ENCODE assay signal across 30 cellular contexts in genomic region chr1:119516680-119517079, GRCh38. TPM values are rescaled to one million over a fixed set of nuclear protein-coding genes. Genes with fewer than 3 reads are reported as not detected.
A peak's percentile ranks its signal among the peaks of the same experiment; 100 is the strongest.
DNase-seq lines count a peak whose midpoint lies in the region; ATAC-seq and TF ChIP-seq lines count a peak whose summit lies in the region.
"Had no signal": no experiment of that assay in that cellular context is flagged by ENCODE, and none has a peak within 500 bp of the region (broad histone marks: within the 10 kb centered on the region; RNA-seq: fewer than 3 reads in every experiment).

No MANE protein-coding gene starts in this region.

- no peaks in the 10 kb centered on the region for H3K9me3 ChIP-seq in PC-3 (ENCODE audit: low read length)
- H3K9me3 ChIP-seq in esophagus muscularis mucosa, result no peaks in the 10 kb centered on the region
- no peaks in the 10 kb centered on the region for H3K9me3 ChIP-seq in mucosa of descending colon
- H3K9me3 ChIP-seq: SJSA1, vagina had no signal

- H3K4me1 ChIP-seq in GM23338 (ENCODE audit: insufficient read depth) (no peaks in the 10 kb centered on the region), PC-3 (ENCODE audit: insufficient read depth, low read length) (no peaks in the 10 kb centered on the region), esophagus muscularis mucosa (no peaks in the 10 kb centered on the region), mucosa of descending colon (ENCODE audit: low read depth) (no peaks in the 10 kb centered on the region)
- H3K4me1 ChIP-seq: SJSA1, vagina had no signal

- H3F3A ChIP-seq in GM23338 (replicated peaks; ENCODE audit: low read depth) (no peaks in the 10 kb centered on the region), PC-3 (ENCODE audit: low read length, unreplicated experiment) (no peaks in the 10 kb centered on the region)

- BruUV-seq in PC-3 (replicated peaks; lab: Mats Ljungman, UMichigan), result no TSS peak

- H3K36me3 Mint-ChIP-seq in GM23338 (ENCODE audit: low read depth), result no peaks in the 10 kb centered on the region
- H3K36me3 Mint-ChIP-seq: activated CD8-positive, alpha-beta memory T cell treated with anti-CD3 and anti-CD28 coated beads, Interleukin-2, amount 10 ng/mL, durations not matched to agents 7 days and 5 days; activated naive CD4-positive, alpha-beta T cell treated with anti-CD3 and anti-CD28 coated beads, Interleukin-2, amount 50 U/mL, for 72 hours; CD8-positive, alpha-beta T cell; naive thymus-derived CD8-positive, alpha-beta T cell; stimulated activated memory B cell treated with anti-CD40 and anti-IgM and Interleukin-4, amounts not matched to agents 10 μg/mL and 1 μg/mL and 100 μg/mL, for 72 hours had no signal

- H3K36me3 ChIP-seq in GM23338 (ENCODE audit: insufficient read depth) (no peaks in the 10 kb centered on the region), PC-3 (ENCODE audit: low read depth, low read length) (no peaks in the 10 kb centered on the region), esophagus muscularis mucosa (no peaks in the 10 kb centered on the region), mucosa of descending colon (ENCODE audit: low read depth) (no peaks in the 10 kb centered on the region)
- H3K36me3 ChIP-seq: SJSA1, vagina had no signal

- intact Hi-C loops in PC-3 (cut with micrococcal nuclease) (no loop called here), esophagus muscularis mucosa (cut with DNase I) (no loop called here), mucosa of descending colon (cut with DNase I, micrococcal nuclease) (no loop called here)

- H3K9me2 ChIP-seq in GM23338 (ENCODE audit: insufficient read depth) (no peaks in the 10 kb centered on the region), PC-3 (replicated peaks; ENCODE audit: low read length) (no peaks in the 10 kb centered on the region)

- H3K4me3 Mint-ChIP-seq in GM23338, result no peak overlapping the region
- H3K4me3 Mint-ChIP-seq: activated CD4-positive, alpha-beta T cell treated with anti-CD3 and anti-CD28 coated beads, Interleukin-2, amount 10 ng/mL, durations not matched to agents 24 days and 14 days; activated CD8-positive, alpha-beta memory T cell treated with anti-CD3 and anti-CD28 coated beads, Interleukin-2, amount 10 ng/mL, durations not matched to agents 7 days and 5 days; CD8-positive, alpha-beta T cell; naive thymus-derived CD8-positive, alpha-beta T cell; stimulated activated memory B cell treated with anti-CD40 and anti-IgM and Interleukin-4, amounts not matched to agents 10 μg/mL and 1 μg/mL and 100 μg/mL, for 72 hours had no signal

- H3K27ac Mint-ChIP-seq in GM23338, result no peak overlapping the region
- H3K27ac Mint-ChIP-seq: activated CD4-positive, alpha-beta T cell treated with anti-CD3 and anti-CD28 coated beads, Interleukin-2, amount 10 ng/mL, durations not matched to agents 24 days and 14 days; activated CD8-positive, alpha-beta memory T cell treated with anti-CD3 and anti-CD28 coated beads, Interleukin-2, amount 10 ng/mL, durations not matched to agents 7 days and 5 days; activated naive CD4-positive, alpha-beta T cell treated with anti-CD3 and anti-CD28 coated beads, Interleukin-2, amount 50 U/mL, for 72 hours; CD8-positive, alpha-beta T cell; naive thymus-derived CD8-positive, alpha-beta T cell; stimulated activated memory B cell treated with anti-CD40 and anti-IgM and Interleukin-4, amounts not matched to agents 10 μg/mL and 1 μg/mL and 100 μg/mL, for 72 hours had no signal

- H2AFZ ChIP-seq in GM23338, result no peak overlapping the region
- H2AFZ ChIP-seq in PC-3 (ENCODE audit: low read length), result no peak overlapping the region

- no peak for TF ChIP-seq EP300 in esophagus muscularis mucosa (IDR thresholded peaks at IDR 0.05)

- H3K27ac ChIP-seq in GM23338 (ENCODE audit: low read depth) (no peak overlapping the region), PC-3 (ENCODE audit: low read length) (no peak overlapping the region), esophagus muscularis mucosa (replicated peaks in 1 of 4) (no peak overlapping the region)
- H3K27ac ChIP-seq: dorsolateral prefrontal cortex, epithelial cell of prostate, KMS-11, SJSA1, vagina had no signal

- no peaks in the 10 kb centered on the region for H3K4me1 Mint-ChIP-seq in GM23338
- H3K4me1 Mint-ChIP-seq: activated CD4-positive, alpha-beta T cell treated with anti-CD3 and anti-CD28 coated beads, Interleukin-2, amount 10 ng/mL, durations not matched to agents 24 days and 14 days; activated CD8-positive, alpha-beta memory T cell treated with anti-CD3 and anti-CD28 coated beads, Interleukin-2, amount 10 ng/mL, durations not matched to agents 7 days and 5 days; naive thymus-derived CD8-positive, alpha-beta T cell; stimulated activated memory B cell treated with anti-CD40 and anti-IgM and Interleukin-4, amounts not matched to agents 10 μg/mL and 1 μg/mL and 100 μg/mL, for 72 hours had no signal

- CTCF ChIA-PET in PC-3 (lab: Charles Lee), result no interaction called here

- peaks cover 2% of the 10 kb centered on the region; the same call in 1 of the 3 replicates for H3K9me3 Mint-ChIP-seq in GM23338
- H3K9me3 Mint-ChIP-seq: activated CD4-positive, alpha-beta T cell treated with anti-CD3 and anti-CD28 coated beads, Interleukin-2, amount 10 ng/mL, durations not matched to agents 24 days and 14 days; activated naive CD4-positive, alpha-beta T cell treated with anti-CD3 and anti-CD28 coated beads, Interleukin-2, amount 50 U/mL, for 72 hours; CD8-positive, alpha-beta T cell; stimulated activated memory B cell treated with anti-CD40 and anti-IgM and Interleukin-4, amounts not matched to agents 10 μg/mL and 1 μg/mL and 100 μg/mL, for 72 hours had no signal

- H3K27me3 ChIP-seq in GM23338 (ENCODE audit: insufficient read depth) (no peaks in the 10 kb centered on the region), PC-3 (ENCODE audit: low read length) (peaks cover 26% of the 10 kb centered on the region), esophagus muscularis mucosa (no peaks in the 10 kb centered on the region)
- H3K27me3 ChIP-seq: dorsolateral prefrontal cortex, SJSA1, vagina had no signal

- no peak overlapping the region for H3K4me2 ChIP-seq in GM23338
- H3K4me2 ChIP-seq in PC-3 (ENCODE audit: low read length), result no peak overlapping the region
- H3K4me2 ChIP-seq: KMS-11, smooth muscle cell had no signal

- no peak overlapping the region for H3K9ac ChIP-seq in PC-3 (ENCODE audit: low read length)
- H3K9ac ChIP-seq: KMS-11 had no signal

- H4K20me1 ChIP-seq in GM23338 (replicated peaks; ENCODE audit: insufficient read depth) (no peaks in the 10 kb centered on the region), PC-3 (ENCODE audit: low read length) (no peaks in the 10 kb centered on the region)

- no peak for TF ChIP-seq POLR2A in esophagus muscularis mucosa (IDR thresholded peaks at IDR 0.05; ENCODE audit: low read depth)

- 87% methylated on average over 5 of the region's 5 CpGs for WGBS in esophagus muscularis mucosa

- peak; percentile 75 for DNase-seq in GM23338 (ENCODE audit: low spot score)
- DNase-seq in PC-3, result no peak
- peak; percentile 75 for DNase-seq in esophagus muscularis mucosa (ENCODE audit: extremely low spot score)
- DNase-seq in mucosa of descending colon, result no peak
- no peak for DNase-seq in activated T-cell treated with anti-CD3 and anti-CD28 coated beads, Interleukin-2, amount 50 U/mL, for 48 hours
- DNase-seq in activated naive CD4-positive, alpha-beta T cell treated with anti-CD3 and anti-CD28 coated beads, Interleukin-2, amount 50 U/mL, for 16 hours, result no peak
- DNase-seq: activated CD4-positive, alpha-beta T cell treated with anti-CD3 and anti-CD28 coated beads, Interleukin-2, amount 10 ng/mL, durations not matched to agents 24 days and 14 days; activated CD8-positive, alpha-beta memory T cell treated with anti-CD3 and anti-CD28 coated beads, Interleukin-2, amount 10 ng/mL, durations not matched to agents 7 days and 5 days; CD8-positive, alpha-beta T cell; dorsolateral prefrontal cortex; foreskin fibroblast; HCEC 1CT; hippocampal formation; kidney glomerular epithelial cell; naive thymus-derived CD8-positive, alpha-beta T cell; NCI-H1930; NCI-H345; retina had no signal

- TF ChIP-seq CTCF in GM23338 (conservative IDR thresholded peaks at IDR 0.05; ENCODE audit: low read depth in 2 of 2) (peak; percentile 19 to 56; a peak in 3 of 4 replicates), PC-3 (conservative IDR thresholded peaks at IDR 0.05; ENCODE audit: low read depth, low read length) (0 out of 2 replicates have a peak, but pooled peaks have one; percentile 9), esophagus muscularis mucosa (IDR thresholded peaks at IDR 0.05) (no peak), mucosa of descending colon (IDR thresholded peaks at IDR 0.05) (no peak)

- peaks cover 2% of the 10 kb centered on the region for H3K27me3 Mint-ChIP-seq in GM23338 (ENCODE audit: insufficient read depth, low read depth, poor library complexity)
- H3K27me3 Mint-ChIP-seq: activated CD4-positive, alpha-beta T cell treated with anti-CD3 and anti-CD28 coated beads, Interleukin-2, amount 10 ng/mL, durations not matched to agents 24 days and 14 days; activated CD8-positive, alpha-beta memory T cell treated with anti-CD3 and anti-CD28 coated beads, Interleukin-2, amount 10 ng/mL, durations not matched to agents 7 days and 5 days; stimulated activated memory B cell treated with anti-CD40 and anti-IgM and Interleukin-4, amounts not matched to agents 10 μg/mL and 1 μg/mL and 100 μg/mL, for 72 hours had no signal

- ATAC-seq in GM23338 (peak; percentile 92), PC-3 (no peak), mucosa of descending colon (peak; percentile 47), HG03159 (IDR thresholded peaks at IDR 0.05; ENCODE audit: unreplicated experiment) (no peak)
- ATAC-seq: activated CD8-positive, alpha-beta memory T cell treated with anti-CD3 and anti-CD28 coated beads, Interleukin-2, amount 10 ng/mL, durations not matched to agents 7 days and 5 days; activated naive CD4-positive, alpha-beta T cell treated with anti-CD3 and anti-CD28 coated beads, Interleukin-2, amount 50 U/mL, for 72 hours; CD8-positive, alpha-beta T cell; naive thymus-derived CD8-positive, alpha-beta T cell; Panc1; stimulated activated memory B cell treated with anti-CD40 and anti-IgM and Interleukin-4, amounts not matched to agents 10 μg/mL and 1 μg/mL and 100 μg/mL, for 72 hours had no signal

- H3K4me3 ChIP-seq in GM23338 (no peak overlapping the region), PC-3 (ENCODE audit: low read length) (no peak overlapping the region), esophagus muscularis mucosa (no peak overlapping the region), mucosa of descending colon (no peak overlapping the region)
- H3K4me3 ChIP-seq: dorsolateral prefrontal cortex, SJSA1, smooth muscle cell, vagina had no signal

- H3K79me2 ChIP-seq in GM23338 (replicated peaks; ENCODE audit: insufficient read depth) (no peaks in the 10 kb centered on the region), PC-3 (ENCODE audit: low read length) (no peaks in the 10 kb centered on the region)

- POLR2A ChIA-PET in PC-3 (lab: Charles Lee; ENCODE audit: unreplicated experiment), result no interaction called here

TF ChIP-seq in GM23338, 12 proteins besides CTCF, POLR2A, EP300 and RAD21 (continues in another document):
- TF ChIP-seq JUNB (IDR thresholded peaks at IDR 0.05; ENCODE audit: unreplicated experiment) (no peak), EZH2 (IDR thresholded peaks at IDR 0.05; ENCODE audit: low read depth, unreplicated experiment) (no peak)

RNA-seq across cellular contexts. Expression of gene HSD3B1, which starts 9.7 kb away (rescaled TPM):
- not detected in 2 replicates for total RNA-seq in GM23338 (2014; rRNA removed; shearing (Covaris generic))
- polyA plus RNA-seq in GM23338 (2016; fragmentation: Nextera tagmentation; extraction: Ambion mirVana), result not detected in 2 replicates
- total RNA-seq in PC-3 (2014; rRNA removed) (not detected in 2 replicates), esophagus muscularis mucosa (not detected), mucosa of descending colon (under 1 TPM in 2 of 3 donors, not detected in 1; 0.41 to 0.48 TPM)
- total RNA-seq: activated CD4-positive, alpha-beta T cell treated with anti-CD3 and anti-CD28 coated beads, Interleukin-2, amount 10 ng/mL, durations not matched to agents 24 days and 14 days; activated CD8-positive, alpha-beta memory T cell treated with anti-CD3 and anti-CD28 coated beads, Interleukin-2, amount 10 ng/mL, durations not matched to agents 7 days and 5 days; activated naive CD4-positive, alpha-beta T cell treated with anti-CD3 and anti-CD28 coated beads, Interleukin-2, amount 50 U/mL, for 72 hours; CD8-positive, alpha-beta T cell; dorsolateral prefrontal cortex; naive thymus-derived CD8-positive, alpha-beta T cell; osteoblast; SJSA1; T-helper 1 cell treated with Interleukin-12 subunit alpha and Interleukin-12 subunit beta and Interleukin-4 antibody, amounts not matched to agents 30 ng/mL and 1 ng/mL, for 36 hours; temporal lobe; vagina had no signal
- polyA plus RNA-seq: naive thymus-derived CD8-positive, alpha-beta T cell had no signal

Comparison
In these comparisons a context has a peak if more than half of its experiments do, and no peak if none do; other contexts are left out.
1. ATAC-seq: peak in GM23338 (single experiment) and mucosa of descending colon (single experiment); none in PC-3 (single experiment) and HG03159 (single experiment).
2. DNase-seq: peak in GM23338 (single experiment) and esophagus muscularis mucosa (single experiment); none in PC-3 (single experiment), mucosa of descending colon (0 of 3), activated T-cell treated with anti-CD3 and anti-CD28 coated beads, Interleukin-2, amount 50 U/mL, for 48 hours (0 of 2) and activated naive CD4-positive, alpha-beta T cell treated with anti-CD3 and anti-CD28 coated beads, Interleukin-2, amount 50 U/mL, for 16 hours (single experiment).
3. CTCF ChIP-seq: peak in GM23338 (2 of 2) and PC-3 (single experiment); none in esophagus muscularis mucosa (0 of 3) and mucosa of descending colon (single experiment).